In genomic region chr5:143244000-143244736, GRCh38 we compare ENCODE assay signal across 10 cellular contexts.
DNase-seq lines count a peak whose midpoint lies in the region; ATAC-seq, FAIRE-seq and TF ChIP-seq lines count a peak whose summit lies in the region.
"Had no signal": no experiment of that assay in that cellular context is flagged by ENCODE, and none has a peak within 500 bp of the region (broad histone marks: within the 10 kb centered on the region; RNA-seq: fewer than 3 reads in every experiment).

No MANE protein-coding gene starts in this region.

- DNase-seq in Caki2 (ENCODE audit: low read depth) (peak; percentile 96), fibroblast of villous mesenchyme (ENCODE audit: low read depth) (peak; percentile 98), psoas muscle (peak; percentile 75 to 85), pons (ENCODE audit: low spot score) (no peak), GM12892 (ENCODE audit: insufficient read length) (no peak)
- DNase-seq in stimulated activated CD4-positive, alpha-beta T cell treated with anti-CD3 and anti-CD28 coated beads, Interleukin-4, amount 100 ng/mL, for 1 hour: no peak
- DNase-seq: KG1, naive B cell had no signal

- WGBS in psoas muscle, 3 donors: 27 to 42% (median 28%) methylated on average over 16 of the region's 16 CpGs

- H3K4me3 ChIP-seq in fibroblast of villous mesenchyme (ENCODE audit: low read depth, low read length) (peak overlapping the region; percentile 45), psoas muscle (peak overlapping the region; percentile 37)

- in situ Hi-C loops in Caki2 (cut with HindIII; ENCODE audit: low pct_unique_long_range_greater_than_20kb, low sequenced_read_pairs): no loop called here

- no peaks in the 10 kb centered on the region for H3K9me3 ChIP-seq in psoas muscle

- peak overlapping the region; percentile 87 for H3K27ac ChIP-seq in psoas muscle

- no peaks in the 10 kb centered on the region for H3K36me3 ChIP-seq in psoas muscle (ENCODE audit: insufficient read depth in 1 of 2, low read depth in 1 of 2)

- no peak for TF ChIP-seq POLR2A in GM12892 (IDR thresholded peaks at IDR 0.05; ENCODE audit: low read depth, low read length)

- H3K4me1 ChIP-seq in psoas muscle: peaks cover 52% of the 10 kb centered on the region

- no peaks in the 10 kb centered on the region for H3K27me3 ChIP-seq in psoas muscle (ENCODE audit: insufficient read depth in 3 of 3, low read length in 2 of 3)

- no peak for FAIRE-seq in GM12892 (lab: Jason Lieb, UNC)

- ATAC-seq in SK-N-SH treated with all-trans-retinoic acid at 6 μM for 48 hours (peak; percentile 89), psoas muscle (peak; percentile 83 to 85 (median 84)), GM21576 (IDR thresholded peaks at IDR 0.05; ENCODE audit: unreplicated experiment) (no peak)

- no peak for TF ChIP-seq CTCF in fibroblast of villous mesenchyme (IDR thresholded peaks at IDR 0.05; ENCODE audit: insufficient read depth, low read depth, low read length)
- no peak for TF ChIP-seq CTCF in psoas muscle (IDR thresholded peaks at IDR 0.05)

- intact Hi-C loops in psoas muscle (cut with DNase I): loop anchor here (2.0 to 10.0 kb wide), 3 partner anchors 65 to 161 kb away; partner anchors contain the start of gene NR3C1 (in 2 of the 2)

TF ChIP-seq in SK-N-SH treated with all-trans-retinoic acid at 6 μM for 48 hours, 23 proteins besides CTCF, POLR2A, EP300 and RAD21:
- no peak for TF ChIP-seq CREB5 (CRISPR knock-in tag; IDR thresholded peaks at IDR 0.05; ENCODE audit: low read depth)
- no peak for TF ChIP-seq RARB (CRISPR knock-in tag; IDR thresholded peaks at IDR 0.05)
- 0 out of 2 replicates have a peak, but pooled peaks have one; percentile 32 for TF ChIP-seq CSDC2 (CRISPR knock-in tag; IDR thresholded peaks at IDR 0.05)
- no peak for TF ChIP-seq BACH2 (CRISPR knock-in tag; IDR thresholded peaks at IDR 0.05; ENCODE audit: borderline replicate concordance)
- peak; percentile 78 for TF ChIP-seq ISL1 (CRISPR knock-in tag; IDR thresholded peaks at IDR 0.05)
- TF ChIP-seq GLIS3 (CRISPR knock-in tag; IDR thresholded peaks at IDR 0.05): no peak
- TF ChIP-seq ZFP3 (CRISPR knock-in tag; IDR thresholded peaks at IDR 0.05): peak; percentile 47; the same call in 1 of the 2 replicates
- no peak for TF ChIP-seq POU6F1 (CRISPR knock-in tag; IDR thresholded peaks at IDR 0.05; ENCODE audit: borderline replicate concordance, low read depth)
- TF ChIP-seq ZNF70 (CRISPR knock-in tag; IDR thresholded peaks at IDR 0.05): no peak
- no peak for TF ChIP-seq ZNF8 (CRISPR knock-in tag; IDR thresholded peaks at IDR 0.05)
- no peak for TF ChIP-seq PATZ1 (CRISPR knock-in tag; IDR thresholded peaks at IDR 0.05; ENCODE audit: borderline replicate concordance)
- TF ChIP-seq TOX (CRISPR knock-in tag; IDR thresholded peaks at IDR 0.05; ENCODE audit: borderline replicate concordance): 0 out of 2 replicates have a peak, but pooled peaks have one; percentile 8
- no peak for TF ChIP-seq PPARA (CRISPR knock-in tag; IDR thresholded peaks at IDR 0.05; ENCODE audit: borderline replicate concordance)
- no peak for TF ChIP-seq ZFP30 (CRISPR knock-in tag; IDR thresholded peaks at IDR 0.05)
- TF ChIP-seq TCF4 (CRISPR knock-in tag; IDR thresholded peaks at IDR 0.05; ENCODE audit: borderline replicate concordance): no peak
- no peak for TF ChIP-seq ZNF565 (CRISPR knock-in tag; conservative IDR thresholded peaks at IDR 0.05; ENCODE audit: low read depth)
- TF ChIP-seq TSHZ2 (CRISPR knock-in tag; IDR thresholded peaks at IDR 0.05): no peak
- TF ChIP-seq ESRRG (CRISPR knock-in tag; IDR thresholded peaks at IDR 0.05): no peak
- no peak for TF ChIP-seq ARNTL (CRISPR knock-in tag; IDR thresholded peaks at IDR 0.05; ENCODE audit: borderline replicate concordance, low read depth)

Comparison
In these comparisons a context has a peak if more than half of its experiments do, and no peak if none do; other contexts are left out.
1. DNase-seq: peak in Caki2 (single experiment), fibroblast of villous mesenchyme (single experiment) and psoas muscle (2 of 2); none in pons (single experiment), GM12892 (single experiment) and stimulated activated CD4-positive, alpha-beta T cell treated with anti-CD3 and anti-CD28 coated beads, Interleukin-4, amount 100 ng/mL, for 1 hour (single experiment).